ENCODE assay signal across 21 cellular contexts in genomic region chr11:116553482-116553881, GRCh38.
"Had no signal": no experiment of that assay in that cellular context is flagged by ENCODE, and none has a peak within 500 bp of the region (broad histone marks: within the 10 kb centered on the region; RNA-seq: fewer than 3 reads in every experiment).

No MANE protein-coding gene starts in this region.

- H3K27ac ChIP-seq: ascending aorta, gastrocnemius medialis, left lung had no signal

- H3K9me3 ChIP-seq: ascending aorta, gastrocnemius medialis had no signal

- H3K4me1 ChIP-seq: ascending aorta, gastrocnemius medialis, left lung had no signal

- H3K4me2 ChIP-seq: smooth muscle cell had no signal

- H3K36me3 ChIP-seq: ascending aorta, gastrocnemius medialis, left lung had no signal

- H3K4me3 ChIP-seq: ascending aorta, gastrocnemius medialis, left lung, smooth muscle cell had no signal

- H3K27me3 ChIP-seq: ascending aorta, gastrocnemius medialis, left lung had no signal

- H3K27ac Mint-ChIP-seq: activated naive CD4-positive, alpha-beta T cell treated with anti-CD3 and anti-CD28 coated beads, Interleukin-2, amount 50 U/mL, for 24 hours; activated T-cell treated with anti-CD3 and anti-CD28 coated beads, Interleukin-2, amount 50 U/mL, for 72 hours; nephron; stimulated activated memory B cell treated with anti-CD40 and anti-IgM and Interleukin-4, amounts not matched to agents 10 μg/mL and 1 μg/mL and 100 μg/mL, for 72 hours; T-helper 1 cell treated with Interleukin-12 subunit alpha and Interleukin-12 subunit beta and Interleukin-4 antibody, amounts not matched to agents 30 μg/mL and 1 μg/mL, for 36 hours had no signal

- H3K9me3 Mint-ChIP-seq: T-helper 1 cell treated with Interleukin-12 subunit alpha and Interleukin-12 subunit beta and Interleukin-4 antibody, amounts not matched to agents 30 μg/mL and 1 μg/mL, for 36 hours had no signal

- H3K36me3 Mint-ChIP-seq: activated naive CD4-positive, alpha-beta T cell treated with anti-CD3 and anti-CD28 coated beads, Interleukin-2, amount 50 U/mL, for 24 hours had no signal

- H3K4me3 Mint-ChIP-seq: activated naive CD4-positive, alpha-beta T cell treated with anti-CD3 and anti-CD28 coated beads, Interleukin-2, amount 50 U/mL, for 24 hours; activated T-cell treated with anti-CD3 and anti-CD28 coated beads, Interleukin-2, amount 50 U/mL, for 72 hours; nephron; stimulated activated memory B cell treated with anti-CD40 and anti-IgM and Interleukin-4, amounts not matched to agents 10 μg/mL and 1 μg/mL and 100 μg/mL, for 72 hours; T-helper 1 cell treated with Interleukin-12 subunit alpha and Interleukin-12 subunit beta and Interleukin-4 antibody, amounts not matched to agents 30 μg/mL and 1 μg/mL, for 36 hours had no signal

- H3K4me1 Mint-ChIP-seq: activated naive CD4-positive, alpha-beta T cell treated with anti-CD3 and anti-CD28 coated beads, Interleukin-2, amount 50 U/mL, for 24 hours; nephron; stimulated activated memory B cell treated with anti-CD40 and anti-IgM and Interleukin-4, amounts not matched to agents 10 μg/mL and 1 μg/mL and 100 μg/mL, for 72 hours had no signal

- ATAC-seq: activated T-cell treated with anti-CD3 and anti-CD28 coated beads, Interleukin-2, amount 50 U/mL, for 72 hours; esophagus mucosa; gastrocnemius medialis; left lung; sciatic nerve; stimulated activated memory B cell treated with anti-CD40 and anti-IgM and Interleukin-4, amounts not matched to agents 10 μg/mL and 1 μg/mL and 100 μg/mL, for 72 hours had no signal

- DNase-seq: activated CD4-positive, alpha-beta T cell treated with anti-CD3 and anti-CD28 coated beads, Interleukin-2, amount 50 U/mL, for 4 hours; activated CD4-positive, CD25-positive, alpha-beta regulatory T cell treated with anti-CD3 and anti-CD28 coated beads, Interleukin-2, amount 50 U/mL, for 72 hours; activated gamma-delta T cell; activated T-cell treated with anti-CD3 and anti-CD28 coated beads, Interleukin-2, amount 50 U/mL, for 72 hours; cerebellar nuclear complex; cortex of kidney; gastrocnemius medialis; head of caudate nucleus; left lung; mammary epithelial cell; midbrain; occipital lobe; stimulated activated CD4-positive, alpha-beta T cell treated with anti-CD3 and anti-CD28 coated beads, Interleukin-4, amount 100 ng/mL, for 4 hours had no signal
